ENCODE assay signal across 21 cellular contexts in genomic region chr20:10321138-10321717, GRCh38.
"Had no signal": no experiment of that assay in that cellular context is flagged by ENCODE, and none has a peak within 500 bp of the region (broad histone marks: within the 10 kb centered on the region; RNA-seq: fewer than 3 reads in every experiment).

No MANE protein-coding gene starts in this region.

- H3K4me1 ChIP-seq: colonic mucosa, esophagus muscularis mucosa, lower lobe of right lung, spleen had no signal

- H3K36me3 Mint-ChIP-seq: activated naive CD4-positive, alpha-beta T cell treated with anti-CD3 and anti-CD28 coated beads, Interleukin-2, amount 50 U/mL, for 72 hours; naive B cell; T-cell; type B pancreatic cell had no signal

- H3K4me1 Mint-ChIP-seq: central memory CD8-positive, alpha-beta T cell; naive B cell; T-cell had no signal

- H3K36me3 ChIP-seq: colonic mucosa, esophagus muscularis mucosa, heart left ventricle, lower lobe of right lung, spleen, thoracic aorta had no signal

- H3K4me3 ChIP-seq: colonic mucosa, esophagus muscularis mucosa, heart left ventricle, lower lobe of right lung, mucosa of descending colon, spleen, thoracic aorta had no signal

- DNase-seq: activated T-cell treated with anti-CD3 and anti-CD28 coated beads, Interleukin-2, amount 50 U/mL, for 1 hour; colonic mucosa; heart left ventricle; left colon; lower lobe of right lung; mesendoderm; mucosa of descending colon; naive B cell; occipital lobe; retina; spleen; stimulated activated CD4-positive, alpha-beta T cell treated with anti-CD3 and anti-CD28 coated beads, Interleukin-4, amount 100 ng/mL, for 1 hour; stimulated activated naive CD4-positive, alpha-beta T cell; T-cell had no signal

- H3K27ac ChIP-seq: colonic mucosa, esophagus muscularis mucosa, heart left ventricle, lower lobe of right lung, spleen, thoracic aorta had no signal

- H3K9me3 ChIP-seq: colonic mucosa, lower lobe of right lung, thoracic aorta had no signal

- H3K27ac Mint-ChIP-seq: activated naive CD4-positive, alpha-beta T cell treated with anti-CD3 and anti-CD28 coated beads, Interleukin-2, amount 50 U/mL, for 72 hours; naive B cell; T-cell; T-helper 2 cell treated with Interferon-gamma antibody and Interleukin-4, amounts not matched to agents 5 μg/mL and 100 μg/mL, for 36 hours; type B pancreatic cell; WTC11 had no signal

- H3K9me3 Mint-ChIP-seq: central memory CD8-positive, alpha-beta T cell; type B pancreatic cell had no signal

- ATAC-seq: heart left ventricle, left colon, lower lobe of right lung, mucosa of descending colon, T-cell had no signal

- H3K4me3 Mint-ChIP-seq: central memory CD8-positive, alpha-beta T cell; naive B cell; T-cell; T-helper 2 cell treated with Interferon-gamma antibody and Interleukin-4, amounts not matched to agents 5 μg/mL and 100 μg/mL, for 36 hours; type B pancreatic cell; WTC11 had no signal

- H3K27me3 ChIP-seq: colonic mucosa, heart left ventricle had no signal
